ENCODE assay signal across 1 cellular context in the genomic region with DNA sequence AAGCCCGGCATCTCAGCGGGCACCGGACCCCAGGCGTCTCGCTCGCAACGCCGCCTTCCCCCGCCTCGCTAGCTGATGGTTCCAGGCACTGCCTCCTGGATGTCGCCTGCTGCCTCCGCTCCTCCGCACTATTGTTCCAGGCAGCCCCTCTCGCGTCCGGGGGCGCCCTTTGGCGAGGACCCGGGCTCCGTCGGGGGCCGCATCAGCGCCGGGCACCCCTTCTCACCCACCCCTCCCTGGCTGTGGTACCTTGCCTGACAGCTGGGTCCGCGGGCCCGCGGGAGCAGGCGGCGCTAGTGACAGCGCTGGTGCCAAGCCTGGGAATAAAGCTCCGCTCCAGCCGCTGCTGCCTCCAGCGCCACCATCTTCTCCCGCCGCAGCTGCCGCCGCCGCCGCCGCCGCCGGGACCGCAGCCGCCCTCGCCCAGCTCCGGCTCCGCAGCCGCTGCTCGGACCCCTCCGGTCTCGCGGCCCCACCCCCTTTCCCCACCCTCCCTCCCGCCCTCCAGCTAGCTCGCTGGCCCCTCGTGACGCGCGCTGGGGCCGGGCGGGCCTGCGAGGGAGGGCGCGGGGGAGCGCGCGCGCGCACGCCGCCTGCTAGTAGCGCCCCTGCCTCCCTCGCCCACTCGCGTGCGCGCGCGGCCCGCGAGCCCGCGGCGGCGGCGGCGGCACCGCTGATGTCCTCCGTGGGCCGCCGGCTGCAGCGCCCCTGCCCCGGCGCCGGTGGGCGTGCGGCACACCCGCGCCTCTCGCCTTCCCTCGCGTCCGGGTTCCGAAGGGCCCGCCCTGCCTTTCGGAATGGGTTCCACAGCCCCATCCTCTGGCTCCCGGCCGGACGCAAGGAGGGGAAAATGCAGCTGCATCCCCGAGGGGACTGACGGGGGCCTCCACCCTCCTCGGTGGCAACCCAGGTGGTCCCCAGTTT.
TF ChIP-seq lines count a peak whose summit lies in the region.

A gene (minus strand): TSS at position 468 of the 924 bp plus-strand sequence.

TF ChIP-seq in GM23338, 12 proteins besides CTCF, POLR2A, EP300 and RAD21 (continued from another document):
- TF ChIP-seq, protein P1, sequence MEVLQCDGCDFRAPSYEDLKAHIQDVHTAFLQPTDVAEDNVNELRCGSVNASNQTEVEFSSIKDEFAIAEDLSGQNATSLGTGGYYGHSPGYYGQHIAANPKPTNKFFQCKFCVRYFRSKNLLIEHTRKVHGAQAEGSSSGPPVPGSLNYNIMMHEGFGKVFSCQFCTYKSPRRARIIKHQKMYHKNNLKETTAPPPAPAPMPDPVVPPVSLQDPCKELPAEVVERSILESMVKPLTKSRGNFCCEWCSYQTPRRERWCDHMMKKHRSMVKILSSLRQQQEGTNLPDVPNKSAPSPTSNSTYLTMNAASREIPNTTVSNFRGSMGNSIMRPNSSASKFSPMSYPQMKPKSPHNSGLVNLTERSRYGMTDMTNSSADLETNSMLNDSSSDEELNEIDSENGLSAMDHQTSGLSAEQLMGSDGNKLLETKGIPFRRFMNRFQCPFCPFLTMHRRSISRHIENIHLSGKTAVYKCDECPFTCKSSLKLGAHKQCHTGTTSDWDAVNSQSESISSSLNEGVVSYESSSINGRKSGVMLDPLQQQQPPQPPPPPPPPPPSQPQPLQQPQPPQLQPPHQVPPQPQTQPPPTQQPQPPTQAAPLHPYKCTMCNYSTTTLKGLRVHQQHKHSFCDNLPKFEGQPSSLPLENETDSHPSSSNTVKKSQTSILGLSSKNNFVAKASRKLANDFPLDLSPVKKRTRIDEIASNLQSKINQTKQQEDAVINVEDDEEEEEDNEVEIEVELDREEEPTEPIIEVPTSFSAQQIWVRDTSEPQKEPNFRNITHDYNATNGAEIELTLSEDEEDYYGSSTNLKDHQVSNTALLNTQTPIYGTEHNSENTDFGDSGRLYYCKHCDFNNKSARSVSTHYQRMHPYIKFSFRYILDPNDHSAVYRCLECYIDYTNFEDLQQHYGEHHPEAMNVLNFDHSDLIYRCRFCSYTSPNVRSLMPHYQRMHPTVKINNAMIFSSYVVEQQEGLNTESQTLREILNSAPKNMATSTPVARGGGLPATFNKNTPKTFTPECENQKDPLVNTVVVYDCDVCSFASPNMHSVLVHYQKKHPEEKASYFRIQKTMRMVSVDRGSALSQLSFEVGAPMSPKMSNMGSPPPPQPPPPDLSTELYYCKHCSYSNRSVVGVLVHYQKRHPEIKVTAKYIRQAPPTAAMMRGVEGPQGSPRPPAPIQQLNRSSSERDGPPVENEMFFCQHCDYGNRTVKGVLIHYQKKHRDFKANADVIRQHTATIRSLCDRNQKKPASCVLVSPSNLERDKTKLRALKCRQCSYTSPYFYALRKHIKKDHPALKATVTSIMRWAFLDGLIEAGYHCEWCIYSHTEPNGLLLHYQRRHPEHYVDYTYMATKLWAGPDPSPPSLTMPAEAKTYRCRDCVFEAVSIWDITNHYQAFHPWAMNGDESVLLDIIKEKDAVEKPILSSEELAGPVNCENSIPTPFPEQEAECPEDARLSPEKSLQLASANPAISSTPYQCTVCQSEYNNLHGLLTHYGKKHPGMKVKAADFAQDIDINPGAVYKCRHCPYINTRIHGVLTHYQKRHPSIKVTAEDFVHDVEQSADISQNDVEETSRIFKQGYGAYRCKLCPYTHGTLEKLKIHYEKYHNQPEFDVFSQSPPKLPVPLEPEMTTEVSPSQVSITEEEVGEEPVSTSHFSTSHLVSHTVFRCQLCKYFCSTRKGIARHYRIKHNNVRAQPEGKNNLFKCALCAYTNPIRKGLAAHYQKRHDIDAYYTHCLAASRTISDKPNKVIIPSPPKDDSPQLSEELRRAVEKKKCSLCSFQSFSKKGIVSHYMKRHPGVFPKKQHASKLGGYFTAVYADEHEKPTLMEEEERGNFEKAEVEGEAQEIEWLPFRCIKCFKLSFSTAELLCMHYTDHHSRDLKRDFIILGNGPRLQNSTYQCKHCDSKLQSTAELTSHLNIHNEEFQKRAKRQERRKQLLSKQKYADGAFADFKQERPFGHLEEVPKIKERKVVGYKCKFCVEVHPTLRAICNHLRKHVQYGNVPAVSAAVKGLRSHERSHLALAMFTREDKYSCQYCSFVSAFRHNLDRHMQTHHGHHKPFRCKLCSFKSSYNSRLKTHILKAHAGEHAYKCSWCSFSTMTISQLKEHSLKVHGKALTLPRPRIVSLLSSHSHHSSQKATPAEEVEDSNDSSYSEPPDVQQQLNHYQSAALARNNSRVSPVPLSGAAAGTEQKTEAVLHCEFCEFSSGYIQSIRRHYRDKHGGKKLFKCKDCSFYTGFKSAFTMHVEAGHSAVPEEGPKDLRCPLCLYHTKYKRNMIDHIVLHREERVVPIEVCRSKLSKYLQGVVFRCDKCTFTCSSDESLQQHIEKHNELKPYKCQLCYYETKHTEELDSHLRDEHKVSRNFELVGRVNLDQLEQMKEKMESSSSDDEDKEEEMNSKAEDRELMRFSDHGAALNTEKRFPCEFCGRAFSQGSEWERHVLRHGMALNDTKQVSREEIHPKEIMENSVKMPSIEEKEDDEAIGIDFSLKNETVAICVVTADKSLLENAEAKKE (CRISPR knock-in tag; IDR thresholded peaks at IDR 0.05), result no peak
- TF ChIP-seq, protein P2, sequence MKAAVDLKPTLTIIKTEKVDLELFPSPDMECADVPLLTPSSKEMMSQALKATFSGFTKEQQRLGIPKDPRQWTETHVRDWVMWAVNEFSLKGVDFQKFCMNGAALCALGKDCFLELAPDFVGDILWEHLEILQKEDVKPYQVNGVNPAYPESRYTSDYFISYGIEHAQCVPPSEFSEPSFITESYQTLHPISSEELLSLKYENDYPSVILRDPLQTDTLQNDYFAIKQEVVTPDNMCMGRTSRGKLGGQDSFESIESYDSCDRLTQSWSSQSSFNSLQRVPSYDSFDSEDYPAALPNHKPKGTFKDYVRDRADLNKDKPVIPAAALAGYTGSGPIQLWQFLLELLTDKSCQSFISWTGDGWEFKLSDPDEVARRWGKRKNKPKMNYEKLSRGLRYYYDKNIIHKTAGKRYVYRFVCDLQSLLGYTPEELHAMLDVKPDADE (IDR thresholded peaks at IDR 0.05), result no peak
TF ChIP-seq in GM23338: peak in this region for 0.
